In genomic region chr16:70681382-70682238, GRCh38 we compare ENCODE assay signal across 10 cellular contexts. TPM values are rescaled to one million over a fixed set of nuclear protein-coding genes. Genes with fewer than 3 reads are reported as not detected.
DNase-seq lines count a peak whose midpoint lies in the region; TF ChIP-seq lines count a peak whose summit lies in the region.
"Had no signal": no experiment of that assay in that cellular context is flagged by ENCODE, and none has a peak within 500 bp of the region (broad histone marks: within the 10 kb centered on the region; RNA-seq: fewer than 3 reads in every experiment).

No MANE protein-coding gene starts in this region.

- H3K23ac ChIP-seq in mesenchymal stem cell (ENCODE audit: low read length in 2 of 2), result peak overlapping the region in 1 of 2 experiments; percentile 46

- H3K4ac ChIP-seq in mesenchymal stem cell (ENCODE audit: low read depth in 1 of 2, low read length in 2 of 2), result no peak overlapping the region

- no peak overlapping the region for H3K4me2 ChIP-seq in mesenchymal stem cell (ENCODE audit: low read length, poor library complexity, severe bottlenecking)

- peaks cover 44% of the 10 kb centered on the region for H3K79me1 ChIP-seq in mesenchymal stem cell (replicated peaks; ENCODE audit: low read length, poor library complexity, severe bottlenecking)

- TF ChIP-seq POLR2A in NB4 (IDR thresholded peaks at IDR 0.05; ENCODE audit: extremely low read depth, insufficient read length), result no peak

- no peak overlapping the region for H2BK120ac ChIP-seq in mesenchymal stem cell (ENCODE audit: low read depth, low read length)

- H3K9ac ChIP-seq in mesenchymal stem cell (ENCODE audit: low read length) (peak overlapping the region; percentile 48), subcutaneous abdominal adipose tissue (ENCODE audit: low read length in 5 of 5) (peak overlapping the region in 3 of 5 donors; percentile 43 to 71 (median 55))

- H2BK5ac ChIP-seq in mesenchymal stem cell (ENCODE audit: low read depth, low read length, poor library complexity, severe bottlenecking), result no peak overlapping the region

- peak overlapping the region in 1 of 2 experiments; percentile 91 for H3K14ac ChIP-seq in mesenchymal stem cell (ENCODE audit: low read length in 2 of 2)

- H3K27me3 ChIP-seq in mesenchymal stem cell (ENCODE audit: control insufficient read depth in 1 of 2, insufficient read depth in 1 of 2, low read length in 2 of 2), result no peaks in the 10 kb centered on the region
- H3K27me3 ChIP-seq in subcutaneous abdominal adipose tissue (ENCODE audit: control insufficient read depth in 5 of 5, insufficient read depth in 4 of 5, low read length in 5 of 5), result no peaks in the 10 kb centered on the region

- H3K18ac ChIP-seq in mesenchymal stem cell (ENCODE audit: low read depth in 1 of 2, low read length in 2 of 2), result peak overlapping the region; percentile 56 to 80

- H4K8ac ChIP-seq in mesenchymal stem cell (ENCODE audit: low read length), result peak overlapping the region; percentile 35

- no peak for TF ChIP-seq CTCF in NB4 (IDR thresholded peaks at IDR 0.05; ENCODE audit: low read depth, low read length)

- H3K36me3 ChIP-seq in mesenchymal stem cell (ENCODE audit: control insufficient read depth in 1 of 2, insufficient read depth in 2 of 2, low read depth in 1 of 2, low read length in 2 of 2), result peaks cover 39 to 53% of the 10 kb centered on the region in 2 experiments
- H3K36me3 ChIP-seq in subcutaneous abdominal adipose tissue (ENCODE audit: control insufficient read depth in 5 of 5, insufficient read depth in 5 of 5, low read length in 5 of 5), result peaks cover 0 to 34% (median 25%) of the 10 kb centered on the region in 5 donors

- H3K4me1 ChIP-seq in mesenchymal stem cell (ENCODE audit: control insufficient read depth, insufficient read depth, low read depth, low read length), result peaks cover 51% of the 10 kb centered on the region
- peaks cover 7 to 55% (median 53%) of the 10 kb centered on the region in 5 donors for H3K4me1 ChIP-seq in subcutaneous abdominal adipose tissue (ENCODE audit: control insufficient read depth in 5 of 5, insufficient read depth in 5 of 5, low read length in 5 of 5)

- H2AK5ac ChIP-seq in mesenchymal stem cell (ENCODE audit: low read length, severe bottlenecking), result peak overlapping the region; percentile 35

- 92% methylated on average over 10 of the region's 13 CpGs for WGBS in mesenchymal stem cell

- peak overlapping the region; percentile 59 for H4K91ac ChIP-seq in mesenchymal stem cell (ENCODE audit: low read length)

- no peaks in the 10 kb centered on the region for H3K9me3 ChIP-seq in mesenchymal stem cell (ENCODE audit: control insufficient read depth, low read length)
- no peaks in the 10 kb centered on the region for H3K9me3 ChIP-seq in subcutaneous abdominal adipose tissue (ENCODE audit: control insufficient read depth in 5 of 5, low read length in 5 of 5)

- H2BK12ac ChIP-seq in mesenchymal stem cell (ENCODE audit: low read length in 2 of 2), result peak overlapping the region; percentile 18 to 88

- H2AFZ ChIP-seq in mesenchymal stem cell (ENCODE audit: low read depth, low read length), result no peak overlapping the region

- H3K27ac ChIP-seq in mesenchymal stem cell (ENCODE audit: low read length, poor library complexity, severe bottlenecking) (no peak overlapping the region), subcutaneous abdominal adipose tissue (ENCODE audit: low read depth, low read length) (peak overlapping the region; percentile 10)

- H3K4me3 ChIP-seq in NB4 (ENCODE audit: low read depth, low read length) (peak overlapping the region; percentile 44), mesenchymal stem cell (ENCODE audit: insufficient read depth in 1 of 2, low read depth in 1 of 2, low read length in 2 of 2) (no peak overlapping the region), subcutaneous abdominal adipose tissue (ENCODE audit: low read depth in 1 of 5, low read length in 5 of 5) (no peak overlapping the region)

- DNase-seq in NB4 (ENCODE audit: low read depth) (no peak), epidermal melanocyte (ENCODE audit: insufficient read length, low spot score) (peak; percentile 80), mesenchymal stem cell (no peak), NCI-H1105 (lab: John Stamatoyannopoulos, UW) (no peak), cortex of kidney (lab: John Stamatoyannopoulos, UW) (no peak), NCI-H1930 (lab: John Stamatoyannopoulos, UW) (no peak)
- DNase-seq in stimulated activated CD4-positive, alpha-beta T cell treated with anti-CD3 and anti-CD28 coated beads, Interleukin-4, amount 100 ng/mL, for 1 hour, result no peak
- DNase-seq: activated CD4-positive, CD25-positive, alpha-beta regulatory T cell treated with anti-CD3 and anti-CD28 coated beads, Interleukin-2, amount 50 U/mL, for 72 hours; DMS79 treated with DMSO at 0.1 percent for 48 hours had no signal

- no peak overlapping the region for H2BK15ac ChIP-seq in mesenchymal stem cell (ENCODE audit: low read depth, poor library complexity, severe bottlenecking)

RNA-seq across cellular contexts. Expression of gene MTSS2, which starts 4.2 kb away (rescaled TPM):
- polyA plus RNA-seq in mesenchymal stem cell (2013, experiment 1 of 2), result 105 TPM
- 103 TPM for polyA plus RNA-seq in mesenchymal stem cell (2013, experiment 2 of 2)

RNA-seq across cellular contexts. Expression of gene IL34, which starts 35.3 kb away (rescaled TPM):
- polyA plus RNA-seq in mesenchymal stem cell (2013, experiment 1 of 2), result 0.15 TPM
- 0.11 TPM for polyA plus RNA-seq in mesenchymal stem cell (2013, experiment 2 of 2)
